34 cellular contexts compared by ENCODE assay signal in the genomic region with DNA sequence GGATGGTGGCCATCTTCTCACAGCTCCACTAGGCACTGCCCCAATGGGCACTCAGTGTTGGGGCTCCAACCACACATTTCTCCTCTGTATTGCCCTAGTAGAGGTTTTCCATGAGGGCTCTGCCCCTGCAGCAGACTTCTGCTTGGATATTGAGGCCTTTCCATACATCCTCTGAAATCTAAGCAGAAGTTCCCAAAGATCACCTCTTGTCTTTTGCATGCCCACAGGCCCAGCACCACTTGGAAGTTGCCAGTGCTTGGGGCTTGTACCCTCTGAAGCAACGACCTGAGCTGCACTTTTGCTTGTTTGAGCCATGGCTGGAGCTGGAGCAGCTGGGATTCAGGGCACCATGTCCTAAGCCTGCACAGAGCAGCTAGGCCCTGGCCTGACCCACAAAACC.
"Had no signal": no experiment of that assay in that cellular context is flagged by ENCODE, and none has a peak within 500 bp of the region (broad histone marks: within the 10 kb centered on the region; RNA-seq: fewer than 3 reads in every experiment).

No MANE protein-coding gene starts in this region.

- H3K9ac ChIP-seq: KMS-11 had no signal

- H3K4me2 ChIP-seq: KMS-11 had no signal

- DNase-seq: Karpas-422, Kasumi-1, KG1, MM.1S, NCI-H1048, NCI-H1092, NCI-H1092 treated with DMSO at 0.1 percent for 48 hours, NCI-H1105, NCI-H1105 treated with DMSO at 0.1 percent for 48 hours, NCI-H1417, NCI-H1417 treated with DMSO at 0.1 percent for 48 hours, NCI-H1436, NCI-H1436 treated with DMSO at 0.1 percent for 48 hours, NCI-H146, NCI-H1694, NCI-H1694 treated with DMSO at 0.1 percent for 48 hours, NCI-H187, NCI-H187 treated with DMSO at 0.1 percent for 48 hours, NCI-H1930, NCI-H2029, NCI-H2029 treated with DMSO at 0.1 percent for 48 hours, NCI-H2081, NCI-H2081 treated with DMSO at 0.1 percent for 48 hours, NCI-H2107, NCI-H2171, NCI-H2171 treated with DMSO at 0.1 percent for 48 hours, NCI-H2227 treated with DMSO at 0.1 percent for 48 hours, NCI-H226, NCI-H345, NCI-H446, NCI-H446 treated with DMSO at 0.1 percent for 48 hours, NCI-H510A, NCI-H510A treated with DMSO at 0.1 percent for 48 hours had no signal

- H3K27ac ChIP-seq: KMS-11 had no signal
